Comparison of ENCODE assay signal across 1 cellular context in genomic region chr5:38585812-38586211, GRCh38.
TF ChIP-seq lines count a peak whose summit lies in the region.

No MANE protein-coding gene starts in this region.

TF ChIP-seq in K562, 482 proteins besides CTCF, POLR2A, EP300 and RAD21 (continued from another document):
- no peak for TF ChIP-seq PRDM10 (IDR thresholded peaks at IDR 0.05; ENCODE audit: partially characterized antibody)
